In the genomic region with DNA sequence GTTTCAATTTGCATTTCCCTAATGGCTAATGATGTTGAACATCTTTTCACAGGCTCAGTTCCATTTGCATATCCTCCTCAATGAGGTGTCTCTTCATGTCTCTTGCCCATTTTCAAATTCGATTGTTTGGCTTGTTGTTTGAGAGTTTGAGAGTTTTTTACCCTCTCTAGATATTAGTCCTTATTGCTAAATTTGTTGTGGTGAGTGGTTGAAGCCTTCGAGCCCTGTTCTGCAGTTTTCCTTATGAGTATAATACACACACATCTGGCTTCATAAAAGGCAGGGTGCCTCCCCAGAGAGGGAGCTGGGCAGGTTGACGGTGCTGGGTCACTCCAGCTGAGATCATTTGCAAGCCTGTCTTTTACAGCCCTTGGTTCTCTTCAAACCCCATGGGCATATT, we compare ENCODE assay signal across 9 cellular contexts.
A peak's percentile ranks its signal among the peaks of the same experiment; 100 is the strongest.
DNase-seq lines count a peak whose midpoint lies in the region; ATAC-seq and TF ChIP-seq lines count a peak whose summit lies in the region.
"Had no signal": no experiment of that assay in that cellular context is flagged by ENCODE, and none has a peak within 500 bp of the region (broad histone marks: within the 10 kb centered on the region; RNA-seq: fewer than 3 reads in every experiment).

No MANE protein-coding gene starts in this region.

- 43 to 59% methylated on average over 3 of the region's 3 CpGs for WGBS in esophagus squamous epithelium, 2 donors

- H3K4me3 ChIP-seq in GM12865 (ENCODE audit: low read depth, low read length) (no peak overlapping the region), esophagus squamous epithelium (no peak overlapping the region), Peyer's patch (no peak overlapping the region)

- peaks cover 0 to 8% (median 0%) of the 10 kb centered on the region in 3 donors for H3K9me3 ChIP-seq in esophagus squamous epithelium
- H3K9me3 ChIP-seq in Peyer's patch = no peaks in the 10 kb centered on the region

- DNase-seq in GM12865 (ENCODE audit: low read depth) (peak; percentile 78), NAMALWA (ENCODE audit: low spot score) (peak; percentile 56), esophagus squamous epithelium (lab: John Stamatoyannopoulos, UW) (no peak), NCI-H2227 treated with DMSO at 0.1 percent for 48 hours (lab: John Stamatoyannopoulos, UW) (no peak), Peyer's patch (no peak)
- DNase-seq in activated CD8-positive, alpha-beta memory T cell treated with anti-CD3 and anti-CD28 coated beads, Interleukin-2, amount 50 U/mL, for 4 hours = no peak
- DNase-seq: activated CD4-positive, alpha-beta T cell treated with anti-CD3 and anti-CD28 coated beads for 1 hour had no signal

- H3K4me1 ChIP-seq in esophagus squamous epithelium (peaks cover 0 to 12% (median 5%) of the 10 kb centered on the region in 3 donors), Peyer's patch (peaks cover 0 to 16% (median 13%) of the 10 kb centered on the region in 4 donors)

- TF ChIP-seq CTCF in GM12865 (IDR thresholded peaks at IDR 0.05; ENCODE audit: insufficient read depth, low read depth, low read length, missing control alignments) = no peak
- TF ChIP-seq CTCF in esophagus squamous epithelium (IDR thresholded peaks at IDR 0.05) = no peak
- no peak for TF ChIP-seq CTCF in Peyer's patch (IDR thresholded peaks at IDR 0.05)

- TF ChIP-seq POLR2A in esophagus squamous epithelium (IDR thresholded peaks at IDR 0.05) (no peak), Peyer's patch (IDR thresholded peaks at IDR 0.05) (no peak)

- H3K27me3 ChIP-seq in esophagus squamous epithelium (peaks cover 0 to 5% (median 0%) of the 10 kb centered on the region in 4 donors), Peyer's patch (no peaks in the 10 kb centered on the region)

- intact Hi-C loops in esophagus squamous epithelium (cut with DNase I) = no loop called here

- H3K27ac ChIP-seq in esophagus squamous epithelium = no peak overlapping the region
- H3K27ac ChIP-seq in Peyer's patch = peak overlapping the region in 1 of 4 donors; percentile 67

- ATAC-seq in GM19372 (IDR thresholded peaks at IDR 0.05; ENCODE audit: low read depth, unreplicated experiment) = peak; percentile 43
- ATAC-seq in HG02884 (IDR thresholded peaks at IDR 0.05; ENCODE audit: unreplicated experiment) = peak; percentile 79

- H3K36me3 ChIP-seq in esophagus squamous epithelium = no peaks in the 10 kb centered on the region
- H3K36me3 ChIP-seq in Peyer's patch = no peaks in the 10 kb centered on the region

Comparison
In these comparisons a context has a peak if more than half of its experiments do, and no peak if none do; other contexts are left out.
1. DNase-seq: peak in GM12865 (single experiment) and NAMALWA (single experiment); none in esophagus squamous epithelium (single experiment), NCI-H2227 treated with DMSO at 0.1 percent for 48 hours (single experiment), activated CD8-positive, alpha-beta memory T cell treated with anti-CD3 and anti-CD28 coated beads, Interleukin-2, amount 50 U/mL, for 4 hours (single experiment) and Peyer's patch (0 of 3).